In genomic region chr3:9217784-9218513, GRCh38 we compare ENCODE assay signal across 23 cellular contexts.
"Had no signal": no experiment of that assay in that cellular context is flagged by ENCODE, and none has a peak within 500 bp of the region (broad histone marks: within the 10 kb centered on the region; RNA-seq: fewer than 3 reads in every experiment).

No MANE protein-coding gene starts in this region.

- H3K4me1 ChIP-seq: ascending aorta, breast epithelium, esophagus squamous epithelium had no signal

- H3K36me3 ChIP-seq: ascending aorta, breast epithelium, esophagus squamous epithelium, tibial nerve had no signal

- H3K4me3 ChIP-seq: ascending aorta, breast epithelium, esophagus squamous epithelium, tibial nerve had no signal

- H3K9me3 ChIP-seq: ascending aorta, breast epithelium, esophagus squamous epithelium, tibial nerve had no signal

- H3K36me3 Mint-ChIP-seq: activated naive CD4-positive, alpha-beta T cell treated with anti-CD3 and anti-CD28 coated beads, Interleukin-2, amount 10 ng/mL, durations not matched to agents 7 days and 5 days had no signal

- H3K27ac Mint-ChIP-seq: activated CD4-positive, alpha-beta T cell treated with anti-CD3 and anti-CD28 coated beads, Interleukin-2, amount 10 ng/mL, durations not matched to agents 7 days and 5 days; activated CD8-positive, alpha-beta T cell treated with anti-CD3 and anti-CD28 coated beads, Interleukin-2, amount 10 ng/mL, durations not matched to agents 7 days and 5 days; activated naive CD4-positive, alpha-beta T cell treated with anti-CD3 and anti-CD28 coated beads, Interleukin-2, amount 10 ng/mL, durations not matched to agents 7 days and 5 days; stimulated activated naive CD8-positive, alpha-beta T cell treated with anti-CD3 and anti-CD28 coated beads, Interleukin-15, Interleukin-2, amounts not matched to agents 100 ng/mL and 50 ng/mL, for 24 hours; T-helper 1 cell treated with Interleukin-12 subunit alpha and Interleukin-12 subunit beta and Interleukin-4 antibody, amounts not matched to agents 30 μg/mL and 1 μg/mL, for 36 hours had no signal

- H3K27ac ChIP-seq: ascending aorta, breast epithelium, esophagus squamous epithelium, tibial nerve had no signal

- ATAC-seq: activated CD4-positive, CD25-positive, alpha-beta regulatory T cell treated with anti-CD3 and anti-CD28 coated beads, Interleukin-2, amount 50 U/mL, for 24 hours; activated CD8-positive, alpha-beta T cell treated with anti-CD3 and anti-CD28 coated beads, Interleukin-2, amount 10 ng/mL, durations not matched to agents 7 days and 5 days; left lobe of liver; right cardiac atrium had no signal

- H3K9me3 Mint-ChIP-seq: activated CD4-positive, alpha-beta T cell treated with anti-CD3 and anti-CD28 coated beads, Interleukin-2, amount 10 ng/mL, durations not matched to agents 7 days and 5 days; activated naive CD4-positive, alpha-beta T cell treated with anti-CD3 and anti-CD28 coated beads, Interleukin-2, amount 10 ng/mL, durations not matched to agents 7 days and 5 days; nephron; stimulated activated naive CD8-positive, alpha-beta T cell treated with anti-CD3 and anti-CD28 coated beads, Interleukin-15, Interleukin-2, amounts not matched to agents 100 ng/mL and 50 ng/mL, for 24 hours; T-helper 1 cell treated with Interleukin-12 subunit alpha and Interleukin-12 subunit beta and Interleukin-4 antibody, amounts not matched to agents 30 μg/mL and 1 μg/mL, for 36 hours had no signal

- H3K27me3 Mint-ChIP-seq: activated CD4-positive, alpha-beta T cell treated with anti-CD3 and anti-CD28 coated beads, Interleukin-2, amount 10 ng/mL, durations not matched to agents 7 days and 5 days; stimulated activated naive CD8-positive, alpha-beta T cell treated with anti-CD3 and anti-CD28 coated beads, Interleukin-15, Interleukin-2, amounts not matched to agents 100 ng/mL and 50 ng/mL, for 24 hours had no signal

- DNase-seq: activated CD4-positive, alpha-beta T cell treated with anti-CD3 and anti-CD28 coated beads, Interleukin-2, amount 10 ng/mL, durations not matched to agents 7 days and 5 days; activated CD8-positive, alpha-beta T cell treated with anti-CD3 and anti-CD28 coated beads, Interleukin-2, amount 10 ng/mL, durations not matched to agents 7 days and 5 days; activated effector memory CD4-positive, alpha-beta T cell treated with Interleukin-2 at 50 U/mL for 16 hours; activated naive CD4-positive, alpha-beta T cell treated with anti-CD3 and anti-CD28 coated beads, Interleukin-2, amount 10 ng/mL, durations not matched to agents 7 days and 5 days; activated T-cell treated with anti-CD3 and anti-CD28 coated beads, Interleukin-2, amount 50 U/mL, for 48 hours; cerebellar nuclear complex; cortex of kidney; esophagus squamous epithelium; hippocampal formation; islet precursor cell; midbrain; right cardiac atrium; small intestine; stimulated activated CD4-positive, alpha-beta T cell treated with anti-CD3 and anti-CD28 coated beads, Interleukin-15, amount 100 ng/mL, for 24 hours; stimulated activated CD4-positive, alpha-beta T cell treated with anti-CD3 and anti-CD28 coated beads, Interleukin-2, amount 100 ng/mL, for 48 hours had no signal

- H3K4me3 Mint-ChIP-seq: activated CD4-positive, alpha-beta T cell treated with anti-CD3 and anti-CD28 coated beads, Interleukin-2, amount 10 ng/mL, durations not matched to agents 7 days and 5 days; activated CD8-positive, alpha-beta T cell treated with anti-CD3 and anti-CD28 coated beads, Interleukin-2, amount 10 ng/mL, durations not matched to agents 7 days and 5 days; activated naive CD4-positive, alpha-beta T cell treated with anti-CD3 and anti-CD28 coated beads, Interleukin-2, amount 10 ng/mL, durations not matched to agents 7 days and 5 days; nephron; stimulated activated naive CD8-positive, alpha-beta T cell treated with anti-CD3 and anti-CD28 coated beads, Interleukin-15, Interleukin-2, amounts not matched to agents 100 ng/mL and 50 ng/mL, for 24 hours; T-helper 1 cell treated with Interleukin-12 subunit alpha and Interleukin-12 subunit beta and Interleukin-4 antibody, amounts not matched to agents 30 μg/mL and 1 μg/mL, for 36 hours had no signal

- H3K27me3 ChIP-seq: ascending aorta, breast epithelium, esophagus squamous epithelium, tibial nerve had no signal
